22 cellular contexts compared by ENCODE assay signal in genomic region chr4:61795998-61796397, GRCh38.
"Had no signal": no experiment of that assay in that cellular context is flagged by ENCODE, and none has a peak within 500 bp of the region (broad histone marks: within the 10 kb centered on the region; RNA-seq: fewer than 3 reads in every experiment).

No MANE protein-coding gene starts in this region.

- H3K27me3 Mint-ChIP-seq: activated CD4-positive, alpha-beta T cell treated with anti-CD3 and anti-CD28 coated beads for 36 hours; activated CD8-positive, alpha-beta T cell treated with anti-CD3 and anti-CD28 coated beads for 36 hours; activated naive CD4-positive, alpha-beta T cell treated with anti-CD3 and anti-CD28 coated beads, Interleukin-2, amount 10 ng/mL, durations not matched to agents 7 days and 5 days; activated naive CD8-positive, alpha-beta T cell treated with anti-CD3 and anti-CD28 coated beads for 36 hours had no signal

- ATAC-seq: activated CD4-positive, alpha-beta T cell treated with anti-CD3 and anti-CD28 coated beads for 36 hours; activated CD8-positive, alpha-beta T cell treated with anti-CD3 and anti-CD28 coated beads for 36 hours; activated T-cell treated with anti-CD3 and anti-CD28 coated beads, Interleukin-2, amount 50 U/mL, for 72 hours; K562 had no signal

- FAIRE-seq: K562 had no signal

- H3K36me3 Mint-ChIP-seq: activated naive CD4-positive, alpha-beta T cell treated with anti-CD3 and anti-CD28 coated beads, Interleukin-2, amount 10 ng/mL, durations not matched to agents 7 days and 5 days; activated naive CD8-positive, alpha-beta T cell treated with anti-CD3 and anti-CD28 coated beads for 36 hours had no signal

- H3K4me3 ChIP-seq: breast epithelium, K562 had no signal

- H3K9me3 Mint-ChIP-seq: activated naive CD4-positive, alpha-beta T cell treated with anti-CD3 and anti-CD28 coated beads, Interleukin-2, amount 10 ng/mL, durations not matched to agents 7 days and 5 days had no signal

- H3K27ac Mint-ChIP-seq: activated CD4-positive, alpha-beta T cell treated with anti-CD3 and anti-CD28 coated beads for 36 hours; activated CD8-positive, alpha-beta T cell treated with anti-CD3 and anti-CD28 coated beads for 36 hours; activated naive CD4-positive, alpha-beta T cell treated with anti-CD3 and anti-CD28 coated beads, Interleukin-2, amount 10 ng/mL, durations not matched to agents 7 days and 5 days; activated naive CD8-positive, alpha-beta T cell treated with anti-CD3 and anti-CD28 coated beads for 36 hours; activated T-cell treated with anti-CD3 and anti-CD28 coated beads, Interleukin-2, amount 50 U/mL, for 72 hours; activated T-helper 2 cell treated with anti-CD3 and anti-CD28 coated beads, Interferon-gamma antibody, Interleukin-2, Interleukin-4, amounts not matched to agents 10 μg/mL and 5 μg/mL and 100 μg/mL, durations not matched to agents 14 hours and 24 hours and 36 hours had no signal

- H3K4me3 Mint-ChIP-seq: activated CD4-positive, alpha-beta T cell treated with anti-CD3 and anti-CD28 coated beads for 36 hours; activated CD8-positive, alpha-beta T cell treated with anti-CD3 and anti-CD28 coated beads for 36 hours; activated naive CD4-positive, alpha-beta T cell treated with anti-CD3 and anti-CD28 coated beads, Interleukin-2, amount 10 ng/mL, durations not matched to agents 7 days and 5 days; activated naive CD8-positive, alpha-beta T cell treated with anti-CD3 and anti-CD28 coated beads for 36 hours; activated T-cell treated with anti-CD3 and anti-CD28 coated beads, Interleukin-2, amount 50 U/mL, for 72 hours had no signal

- H3K36me3 ChIP-seq: breast epithelium had no signal

- H3K4me1 ChIP-seq: breast epithelium had no signal

- DNase-seq: activated CD4-positive, alpha-beta T cell treated with anti-CD3 and anti-CD28 coated beads for 36 hours; activated CD4-positive, alpha-beta T cell treated with anti-CD3 and anti-CD28 coated beads, Interleukin-2, amount 50 U/mL, for 1 hour; activated CD8-positive, alpha-beta memory T cell treated with anti-CD3 and anti-CD28 coated beads, Interleukin-2, amount 50 U/mL, for 4 hours; activated CD8-positive, alpha-beta T cell treated with anti-CD3 and anti-CD28 coated beads for 36 hours; activated gamma-delta T cell treated with Interleukin-2 at 50 U/mL for 16 hours; activated naive CD4-positive, alpha-beta T cell treated with anti-CD3 and anti-CD28 coated beads, Interleukin-2, amount 10 ng/mL, durations not matched to agents 7 days and 5 days; activated naive CD8-positive, alpha-beta T cell treated with anti-CD3 and anti-CD28 coated beads for 36 hours; activated T-cell treated with anti-CD3 and anti-CD28 coated beads, Interleukin-2, amount 50 U/mL, for 72 hours; caudate nucleus; Kasumi-1; NCI-H1417; NCI-H1694; NCI-H2029; NCI-H446 treated with DMSO at 0.1 percent for 48 hours; NCI-H524 treated with DMSO at 0.1 percent for 48 hours; NCI-H82; SIG-M5; T-helper 1 cell had no signal

- H3K27me3 ChIP-seq: breast epithelium had no signal

- H3K4me1 Mint-ChIP-seq: activated CD4-positive, alpha-beta T cell treated with anti-CD3 and anti-CD28 coated beads for 36 hours; activated naive CD4-positive, alpha-beta T cell treated with anti-CD3 and anti-CD28 coated beads, Interleukin-2, amount 10 ng/mL, durations not matched to agents 7 days and 5 days; activated naive CD8-positive, alpha-beta T cell treated with anti-CD3 and anti-CD28 coated beads for 36 hours had no signal

- H3K27ac ChIP-seq: breast epithelium, VCaP had no signal
